Comparison of ENCODE assay signal across 1 cellular context in the genomic region with DNA sequence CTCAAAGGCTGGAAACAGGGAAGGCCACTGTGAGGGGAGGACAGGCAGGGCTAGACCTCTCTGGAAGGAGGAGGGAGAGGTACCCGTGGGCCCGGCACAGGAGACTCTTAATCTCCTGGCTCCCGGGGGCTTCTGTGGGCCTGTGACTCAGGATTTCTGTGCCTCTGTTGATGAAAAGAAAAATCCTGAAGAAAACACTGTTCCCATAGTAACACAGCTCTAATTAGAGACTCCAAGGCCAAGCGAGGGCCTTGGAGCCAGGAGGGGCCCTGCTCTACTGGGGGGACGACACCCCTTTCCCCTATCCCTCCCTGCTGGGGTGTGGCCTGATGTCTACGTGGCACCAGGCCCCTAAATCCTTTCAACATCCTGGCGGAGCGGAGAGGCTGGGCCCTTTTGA.
TF ChIP-seq lines count a peak whose summit lies in the region.

No MANE protein-coding gene starts in this region.

TF ChIP-seq in IMR-90, 13 proteins besides CTCF, POLR2A, EP300 and RAD21:
- TF ChIP-seq FOS (IDR thresholded peaks at IDR 0.05; ENCODE audit: low read depth, low read length) (0 out of 2 replicates have a peak, but pooled peaks have one; percentile 4), CHD1 (IDR thresholded peaks at IDR 0.05; ENCODE audit: low read depth, low read length) (no peak), SMC3 (IDR thresholded peaks at IDR 0.05; ENCODE audit: low read depth, low read length) (no peak)
